Comparison of ENCODE assay signal across 25 cellular contexts in genomic region chr2:69244889-69245288, GRCh38.
"Had no signal": no experiment of that assay in that cellular context is flagged by ENCODE, and none has a peak within 500 bp of the region (broad histone marks: within the 10 kb centered on the region; RNA-seq: fewer than 3 reads in every experiment).

No MANE protein-coding gene starts in this region.

- H3K9me3 ChIP-seq: adrenal gland had no signal

- H3K27me3 ChIP-seq: adrenal gland had no signal

- H3K9me3 Mint-ChIP-seq: activated B cell treated with CpG ODN at 0.5 μM for 24 hours; activated CD4-positive, alpha-beta memory T cell treated with anti-CD3 and anti-CD28 coated beads, Interleukin-2, amount 10 ng/mL, durations not matched to agents 7 days and 5 days; activated naive CD8-positive, alpha-beta T cell treated with anti-CD3 and anti-CD28 coated beads, Interleukin-2, amount 10 ng/mL, durations not matched to agents 7 days and 5 days; activated T-cell treated with anti-CD3 and anti-CD28 coated beads, Interleukin-2, amount 50 U/mL, for 72 hours had no signal

- H3K36me3 ChIP-seq: adrenal gland had no signal

- H3K4me1 Mint-ChIP-seq: activated B cell treated with CpG ODN at 0.5 μM for 24 hours; activated CD4-positive, alpha-beta memory T cell treated with anti-CD3 and anti-CD28 coated beads, Interleukin-2, amount 10 ng/mL, durations not matched to agents 7 days and 5 days; T-helper 17 cell had no signal

- DNase-seq: activated B cell treated with CpG ODN at 0.5 μM for 24 hours; activated CD4-positive, alpha-beta memory T cell treated with anti-CD3 and anti-CD28 coated beads, Interleukin-2, amount 10 ng/mL, durations not matched to agents 7 days and 5 days; activated CD4-positive, alpha-beta T cell treated with anti-CD3 and anti-CD28 coated beads for 1 hour; activated CD4-positive, alpha-beta T cell treated with anti-CD3 and anti-CD28 coated beads, Interleukin-2, amount 50 U/mL, for 1 hour; activated naive CD4-positive, alpha-beta T cell treated with anti-CD3 and anti-CD28 coated beads, Interleukin-2, amount 50 U/mL, for 16 hours; activated naive CD8-positive, alpha-beta T cell treated with anti-CD3 and anti-CD28 coated beads, Interleukin-2, amount 10 ng/mL, durations not matched to agents 7 days and 5 days; activated T-cell treated with anti-CD3 and anti-CD28 coated beads for 4 hours; activated T-cell treated with anti-CD3 and anti-CD28 coated beads, Interleukin-2, amount 50 U/mL, for 72 hours; adrenal gland; anterior cingulate cortex; central memory CD4-positive, alpha-beta T cell; MM.1S; NCI-H1105 treated with DMSO at 0.1 percent for 48 hours; NCI-H1436 treated with DMSO at 0.1 percent for 48 hours; NCI-H187; NCI-H2081; NCI-H510A treated with DMSO at 0.1 percent for 48 hours; NCI-H69; NK-92 treated with Interleukin-12 subunit alpha and Interleukin-12 subunit beta, amount 100 ng/mL, for 24 hours; PC-3; SHP77 treated with DMSO at 0.1 percent for 48 hours; T-helper 17 cell; T-helper 9 cell had no signal

- H3K4me2 ChIP-seq: KMS-11 had no signal

- H3K27ac Mint-ChIP-seq: activated B cell treated with CpG ODN at 0.5 μM for 24 hours; activated CD4-positive, alpha-beta memory T cell treated with anti-CD3 and anti-CD28 coated beads, Interleukin-2, amount 10 ng/mL, durations not matched to agents 7 days and 5 days; activated naive CD8-positive, alpha-beta T cell treated with anti-CD3 and anti-CD28 coated beads, Interleukin-2, amount 10 ng/mL, durations not matched to agents 7 days and 5 days; activated T-cell treated with anti-CD3 and anti-CD28 coated beads, Interleukin-2, amount 50 U/mL, for 72 hours; T-helper 17 cell had no signal

- H3K4me3 ChIP-seq: adrenal gland, SK-N-MC had no signal

- H3K27ac ChIP-seq: KMS-11, SK-N-MC had no signal

- H3K9ac ChIP-seq: KMS-11 had no signal

- H3K4me1 ChIP-seq: adrenal gland had no signal

- ATAC-seq: activated T-cell treated with anti-CD3 and anti-CD28 coated beads, Interleukin-2, amount 50 U/mL, for 72 hours; PC-3; T-helper 17 cell had no signal

- H3K36me3 Mint-ChIP-seq: activated naive CD8-positive, alpha-beta T cell treated with anti-CD3 and anti-CD28 coated beads, Interleukin-2, amount 10 ng/mL, durations not matched to agents 7 days and 5 days had no signal

- H3K4me3 Mint-ChIP-seq: activated B cell treated with CpG ODN at 0.5 μM for 24 hours; activated CD4-positive, alpha-beta memory T cell treated with anti-CD3 and anti-CD28 coated beads, Interleukin-2, amount 10 ng/mL, durations not matched to agents 7 days and 5 days; activated naive CD8-positive, alpha-beta T cell treated with anti-CD3 and anti-CD28 coated beads, Interleukin-2, amount 10 ng/mL, durations not matched to agents 7 days and 5 days; activated T-cell treated with anti-CD3 and anti-CD28 coated beads, Interleukin-2, amount 50 U/mL, for 72 hours; T-helper 17 cell had no signal
